8 cellular contexts compared by ENCODE assay signal in genomic region chr1:156750932-156751723, GRCh38. TPM values are rescaled to one million over a fixed set of nuclear protein-coding genes. Genes with fewer than 3 reads are reported as not detected.
DNase-seq lines count a peak whose midpoint lies in the region; ATAC-seq lines count a peak whose summit lies in the region.

HDGF (minus strand) TSS chr1:156751675; CDS start chr1:156751429, 246 bp downstream.

- no peaks in the 10 kb centered on the region for H3K36me3 ChIP-seq in CD4-positive, CD25-positive, alpha-beta regulatory T cell (ENCODE audit: control insufficient read depth, insufficient read depth, low read length)
- no peaks in the 10 kb centered on the region for H3K36me3 ChIP-seq in thymus (ENCODE audit: control insufficient read depth, insufficient read depth)

- peak; percentile 12 to 18 for ATAC-seq in CD4-positive, CD25-positive, alpha-beta regulatory T cell (ENCODE audit: low read depth in 2 of 2)
- ATAC-seq in GM19397 (IDR thresholded peaks at IDR 0.05; ENCODE audit: unreplicated experiment): peak; percentile 14
- no peak for ATAC-seq in HG03457 (IDR thresholded peaks at IDR 0.05; ENCODE audit: unreplicated experiment)

- H3K9me3 ChIP-seq in CD4-positive, CD25-positive, alpha-beta regulatory T cell (ENCODE audit: control insufficient read depth in 2 of 2, low read length in 2 of 2): no peaks in the 10 kb centered on the region
- H3K9me3 ChIP-seq in mononuclear cell (ENCODE audit: low read depth, low read length): no peaks in the 10 kb centered on the region
- H3K9me3 ChIP-seq in thymus (ENCODE audit: control insufficient read depth): no peaks in the 10 kb centered on the region

- DNase-seq in CD4-positive, CD25-positive, alpha-beta regulatory T cell: peak; percentile 39 to 46 (median 44)
- DNase-seq in HT-29 (ENCODE audit: low spot score): no peak
- peak; percentile 57 for DNase-seq in activated CD4-positive, CD25-positive, alpha-beta regulatory T cell treated with anti-CD3 and anti-CD28 coated beads, Interleukin-2, amount 50 U/mL, for 72 hours

- H3K9me3 Mint-ChIP-seq in CD4-positive, CD25-positive, alpha-beta regulatory T cell: no peaks in the 10 kb centered on the region

- H3K4me3 ChIP-seq in CD4-positive, CD25-positive, alpha-beta regulatory T cell (ENCODE audit: low read depth, low read length): peak within 1 kb of the TSS; percentile 90
- peak within 1 kb of the TSS; percentile 94 for H3K4me3 ChIP-seq in mononuclear cell (ENCODE audit: low read length)
- H3K4me3 ChIP-seq in thymus (ENCODE audit: low read length): peak within 1 kb of the TSS; percentile 66

- in situ Hi-C loops in endometrial microvascular endothelial cells (cut with HindIII; ENCODE audit: inconsistent ontology term, low pct_unique_long_range_greater_than_20kb, low sequenced_read_pairs): no loop called here

- H3K4me1 ChIP-seq in CD4-positive, CD25-positive, alpha-beta regulatory T cell (ENCODE audit: control insufficient read depth, insufficient read depth, low read length, poor library complexity, severe bottlenecking): peaks cover 56% of the 10 kb centered on the region
- H3K4me1 ChIP-seq in mononuclear cell (ENCODE audit: insufficient read depth, low read length) (peaks cover 62% of the 10 kb centered on the region), thymus (ENCODE audit: control insufficient read depth, insufficient read depth, low read length) (peaks cover 36% of the 10 kb centered on the region)

- H3K4me1 Mint-ChIP-seq in CD4-positive, CD25-positive, alpha-beta regulatory T cell: peaks cover 22 to 63% (median 45%) of the 10 kb centered on the region in 4 donors

- peak within 1 kb of the TSS; percentile 83 for H3K27ac ChIP-seq in CD4-positive, CD25-positive, alpha-beta regulatory T cell (ENCODE audit: insufficient read depth, low read length, poor library complexity, severe bottlenecking)
- peak within 1 kb of the TSS; percentile 90 for H3K27ac ChIP-seq in thymus (ENCODE audit: low read depth)

- H3K27me3 Mint-ChIP-seq in CD4-positive, CD25-positive, alpha-beta regulatory T cell: no peaks in the 10 kb centered on the region

- H3K27me3 ChIP-seq in CD4-positive, CD25-positive, alpha-beta regulatory T cell (ENCODE audit: control insufficient read depth, insufficient read depth, low read length): no peaks in the 10 kb centered on the region
- H3K27me3 ChIP-seq in mononuclear cell (ENCODE audit: insufficient read depth, low read length) (no peaks in the 10 kb centered on the region), thymus (ENCODE audit: control insufficient read depth, insufficient read depth) (no peaks in the 10 kb centered on the region)

- no peaks in the 10 kb centered on the region for H3K36me3 Mint-ChIP-seq in CD4-positive, CD25-positive, alpha-beta regulatory T cell

- peak within 1 kb of the TSS; percentile 79 to 97 (median 94) for H3K27ac Mint-ChIP-seq in CD4-positive, CD25-positive, alpha-beta regulatory T cell

- peak within 1 kb of the TSS; percentile 93 to 97 (median 94) for H3K4me3 Mint-ChIP-seq in CD4-positive, CD25-positive, alpha-beta regulatory T cell

- under 1% methylated on average over 99 of the region's 99 CpGs for WGBS in thymus

RNA-seq across cellular contexts. Expression of gene HDGF, which starts in this region (rescaled TPM):
- total RNA-seq in CD4-positive, CD25-positive, alpha-beta regulatory T cell: 87.6 TPM
- polyA plus RNA-seq in CD4-positive, CD25-positive, alpha-beta regulatory T cell: 10 to 100 TPM; 26.9 to 50.2 (median 36.7) TPM
- total RNA-seq in HT-29 (2014; rRNA removed; shearing (Covaris generic)): 490 and 566 TPM in 2 replicates
- total RNA-seq in endometrial microvascular endothelial cells (ENCODE audit: inconsistent ontology term) (299 TPM), mononuclear cell (98.9 TPM)
- 116 TPM for polyA plus RNA-seq in thymus
